ENCODE assay signal across 1 cellular context in genomic region chr16:75075688-75076268, GRCh38.
A peak's percentile ranks its signal among the peaks of the same experiment; 100 is the strongest.
TF ChIP-seq lines count a peak whose summit lies in the region.

No MANE protein-coding gene starts in this region.

TF ChIP-seq in K562, 482 proteins besides CTCF, POLR2A, EP300 and RAD21 (continued from another document):
- TF ChIP-seq GTF3C2 (IDR thresholded peaks at IDR 0.05; ENCODE audit: borderline replicate concordance, extremely low read depth, insufficient read length), result no peak
- TF ChIP-seq, protein P1, sequence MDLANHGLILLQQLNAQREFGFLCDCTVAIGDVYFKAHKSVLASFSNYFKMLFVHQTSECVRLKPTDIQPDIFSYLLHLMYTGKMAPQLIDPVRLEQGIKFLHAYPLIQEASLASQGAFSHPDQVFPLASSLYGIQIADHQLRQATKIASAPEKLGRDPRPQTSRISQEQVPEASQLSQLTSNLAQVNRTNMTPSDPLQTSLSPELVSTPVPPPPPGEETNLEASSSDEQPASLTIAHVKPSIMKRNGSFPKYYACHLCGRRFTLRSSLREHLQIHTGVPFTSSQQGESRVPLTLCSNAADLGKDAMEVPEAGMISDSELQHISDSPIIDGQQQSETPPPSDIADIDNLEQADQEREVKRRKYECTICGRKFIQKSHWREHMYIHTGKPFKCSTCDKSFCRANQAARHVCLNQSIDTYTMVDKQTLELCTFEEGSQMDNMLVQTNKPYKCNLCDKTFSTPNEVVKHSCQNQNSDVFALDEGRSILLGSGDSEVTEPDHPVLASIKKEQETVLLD (IDR thresholded peaks at IDR 0.05), result 0 out of 2 replicates have a peak, but pooled peaks have one; percentile 7
- TF ChIP-seq UBTF (IDR thresholded peaks at IDR 0.05; ENCODE audit: borderline replicate concordance in 1 of 2, low read depth in 2 of 2, low read length in 2 of 2), result 0 out of 4 replicates have a peak, but pooled peaks of 1 of the 2 experiments have one; percentile 13
- TF ChIP-seq NFRKB (IDR thresholded peaks at IDR 0.05; ENCODE audit: low read depth), result peak; percentile 4; the same call in 1 of the 2 replicates
- 0 out of 2 replicates have a peak, but pooled peaks have one; percentile 55 for TF ChIP-seq HDGF (IDR thresholded peaks at IDR 0.05)
- TF ChIP-seq, protein P2, sequence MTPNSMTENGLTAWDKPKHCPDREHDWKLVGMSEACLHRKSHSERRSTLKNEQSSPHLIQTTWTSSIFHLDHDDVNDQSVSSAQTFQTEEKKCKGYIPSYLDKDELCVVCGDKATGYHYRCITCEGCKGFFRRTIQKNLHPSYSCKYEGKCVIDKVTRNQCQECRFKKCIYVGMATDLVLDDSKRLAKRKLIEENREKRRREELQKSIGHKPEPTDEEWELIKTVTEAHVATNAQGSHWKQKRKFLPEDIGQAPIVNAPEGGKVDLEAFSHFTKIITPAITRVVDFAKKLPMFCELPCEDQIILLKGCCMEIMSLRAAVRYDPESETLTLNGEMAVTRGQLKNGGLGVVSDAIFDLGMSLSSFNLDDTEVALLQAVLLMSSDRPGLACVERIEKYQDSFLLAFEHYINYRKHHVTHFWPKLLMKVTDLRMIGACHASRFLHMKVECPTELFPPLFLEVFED (CRISPR knock-in tag; conservative IDR thresholded peaks at IDR 0.05), result 0 out of 2 replicates have a peak, but pooled peaks have one; percentile 8
- TF ChIP-seq PATZ1 (CRISPR knock-in tag; IDR thresholded peaks at IDR 0.05; ENCODE audit: borderline replicate concordance), result 0 out of 2 replicates have a peak, but pooled peaks have one; percentile 36
- peak; percentile 73 for TF ChIP-seq SPI1 (IDR thresholded peaks at IDR 0.05; ENCODE audit: borderline replicate concordance, low read depth, low read length)
- no peak for TF ChIP-seq ZNF668 (CRISPR knock-in tag; IDR thresholded peaks at IDR 0.05)
TF ChIP-seq in K562: peak in this region for 8.
